In genomic region chr5:106600803-106601202, GRCh38 we compare ENCODE assay signal across 2 cellular contexts.
TF ChIP-seq lines count a peak whose summit lies in the region.

No MANE protein-coding gene starts in this region.

TF ChIP-seq in H1, 55 proteins besides CTCF, POLR2A, EP300 and RAD21 (continued from another document):
- TF ChIP-seq JUN (IDR thresholded peaks at IDR 0.05; ENCODE audit: low read depth, low read length) (no peak), TBP (IDR thresholded peaks at IDR 0.05; ENCODE audit: low read depth, low read length) (no peak), MAFK (IDR thresholded peaks at IDR 0.05; ENCODE audit: low read depth, low read length) (no peak), SIRT6 (IDR thresholded peaks at IDR 0.05; ENCODE audit: low read length) (no peak), HDAC2 (IDR thresholded peaks at IDR 0.05; ENCODE audit: borderline replicate concordance in 1 of 2, low read depth in 2 of 2, low read length in 2 of 2) (no peak), CTBP2 (IDR thresholded peaks at IDR 0.05; ENCODE audit: borderline replicate concordance, insufficient read depth, insufficient read length, low read length) (no peak)
TF ChIP-seq in H1: peak in this region for 0.

TF ChIP-seq in GM23338, 12 proteins besides CTCF, POLR2A, EP300 and RAD21 (continued from another document):
- no peak for TF ChIP-seq REST (IDR thresholded peaks at IDR 0.05; ENCODE audit: unreplicated experiment)
